13 cellular contexts compared by ENCODE assay signal in the genomic region with DNA sequence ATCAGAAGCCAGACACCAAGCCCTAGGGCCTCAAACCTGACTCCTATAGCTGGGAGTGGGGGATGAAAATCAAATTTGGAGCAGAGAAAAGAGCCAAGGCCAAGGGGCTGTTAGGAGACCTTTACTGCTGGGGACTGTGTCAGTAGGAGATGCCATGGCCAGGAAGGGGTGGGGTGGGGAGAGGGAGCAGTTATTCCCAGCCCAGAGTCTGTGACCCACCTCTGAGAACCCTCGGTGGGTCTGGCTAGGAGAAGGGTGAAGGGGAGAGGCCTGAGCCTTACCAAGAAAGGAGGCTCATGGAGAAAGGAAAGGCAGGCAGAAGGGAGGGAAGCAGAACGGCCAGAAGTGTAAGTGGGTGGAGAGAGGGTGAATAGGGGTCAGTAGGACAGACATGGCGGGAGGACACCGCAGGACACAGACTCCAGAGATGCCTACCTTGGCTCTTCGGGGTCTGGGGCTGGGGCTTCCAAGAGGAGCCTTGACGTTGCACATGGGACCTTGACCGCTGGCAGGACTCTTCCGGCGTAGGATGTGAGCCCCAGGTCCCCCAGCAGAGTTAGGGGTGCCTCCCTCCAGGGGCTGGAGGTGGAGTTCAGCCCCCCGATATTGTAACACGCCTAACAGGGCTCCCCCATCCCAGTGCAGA. TPM values are rescaled to one million over a fixed set of nuclear protein-coding genes. Genes with fewer than 3 reads are reported as not detected.
A peak's percentile ranks its signal among the peaks of the same experiment; 100 is the strongest.
DNase-seq lines count a peak whose midpoint lies in the region; ATAC-seq and TF ChIP-seq lines count a peak whose summit lies in the region.
"Had no signal": no experiment of that assay in that cellular context is flagged by ENCODE, and none has a peak within 500 bp of the region (broad histone marks: within the 10 kb centered on the region; RNA-seq: fewer than 3 reads in every experiment).

No MANE protein-coding gene starts in this region.

- DNase-seq in heart left ventricle (peak in 1 of 5 donors; percentile 63), cardiac septum (ENCODE audit: low spot score) (no peak), fibroblast of lung (ENCODE audit: low read depth in 2 of 2) (no peak), neural crest cell (ENCODE audit: low read depth, low spot score) (no peak), aorta (peak; percentile 25 to 51), BE2C (no peak), progenitor cell of endocrine pancreas (ENCODE audit: low spot score, unreplicated experiment) (no peak)
- DNase-seq: activated T-cell treated with anti-CD3 and anti-CD28 coated beads, Interleukin-2, amount 50 U/mL, for 24 hours; NCI-H1930 had no signal

- ATAC-seq in heart left ventricle, result no peak
- ATAC-seq in aorta (ENCODE audit: low FRiP score), result no peak
- no peak for ATAC-seq in HG02623 (IDR thresholded peaks at IDR 0.05; ENCODE audit: unreplicated experiment)
- ATAC-seq: GM12878; stimulated activated memory B cell treated with anti-CD40 and anti-IgM and Interleukin-4, amounts not matched to agents 10 μg/mL and 1 μg/mL and 100 μg/mL, for 72 hours had no signal

- H3K4me2 ChIP-seq in fibroblast of lung (ENCODE audit: extremely low read depth, insufficient read depth, low read length), result peak overlapping the region; percentile 97

- H3K36me3 ChIP-seq in heart left ventricle (peaks cover 0 to 34% (median 0%) of the 10 kb centered on the region in 9 donors), fibroblast of lung (ENCODE audit: control insufficient read depth, insufficient read depth, low read length) (peaks cover 9% of the 10 kb centered on the region), aorta (ENCODE audit: control insufficient read depth in 1 of 2, insufficient read depth in 2 of 2, low read length in 1 of 2) (no peaks in the 10 kb centered on the region), BE2C (no peaks in the 10 kb centered on the region)

- peak overlapping the region; percentile 58 for H2AFZ ChIP-seq in fibroblast of lung (ENCODE audit: low read length)

- H3K9ac ChIP-seq in fibroblast of lung (ENCODE audit: insufficient read depth, low read length), result peak overlapping the region; percentile 70

- H3K4me1 ChIP-seq in heart left ventricle (peaks cover 0 to 89% (median 65%) of the 10 kb centered on the region in 12 donors), fibroblast of lung (ENCODE audit: control insufficient read depth, extremely low read depth, insufficient read depth, low read length) (peaks cover 51% of the 10 kb centered on the region), aorta (ENCODE audit: control insufficient read depth in 1 of 2, insufficient read depth in 2 of 2, low read length in 2 of 2) (no peaks in the 10 kb centered on the region), BE2C (peaks cover 43% of the 10 kb centered on the region)

- 58 to 66% (median 60%) methylated on average over 11 of the region's 11 CpGs for WGBS in heart left ventricle, 4 donors
- WGBS in aorta, 2 donors, result 83 to 85% methylated on average over 11 of the region's 11 CpGs

- H3K27ac ChIP-seq in heart left ventricle (peak overlapping the region; percentile 93 to 99 (median 97)), fibroblast of lung (ENCODE audit: insufficient read depth, low read length) (peak overlapping the region; percentile 95), aorta (ENCODE audit: low read depth in 1 of 2, low read length in 2 of 2) (no peak overlapping the region)

- H3K9me3 Mint-ChIP-seq in neural crest cell (no peaks in the 10 kb centered on the region), progenitor cell of endocrine pancreas (ENCODE audit: low read depth) (no peaks in the 10 kb centered on the region)
- H3K9me3 Mint-ChIP-seq: activated T-cell treated with anti-CD3 and anti-CD28 coated beads, Interleukin-2, amount 50 U/mL, for 24 hours; stimulated activated memory B cell treated with anti-CD40 and anti-IgM and Interleukin-4, amounts not matched to agents 10 μg/mL and 1 μg/mL and 100 μg/mL, for 72 hours had no signal

- H4K20me1 ChIP-seq in fibroblast of lung (ENCODE audit: control insufficient read depth, extremely low read depth, insufficient read depth, low read length), result no peaks in the 10 kb centered on the region

- H3K4me3 Mint-ChIP-seq in neural crest cell (peak overlapping the region; percentile 79), progenitor cell of endocrine pancreas (ENCODE audit: low read depth) (no peak overlapping the region)
- H3K4me3 Mint-ChIP-seq: activated T-cell treated with anti-CD3 and anti-CD28 coated beads, Interleukin-2, amount 50 U/mL, for 24 hours; stimulated activated memory B cell treated with anti-CD40 and anti-IgM and Interleukin-4, amounts not matched to agents 10 μg/mL and 1 μg/mL and 100 μg/mL, for 72 hours had no signal

- H3K27me3 ChIP-seq in heart left ventricle (no peaks in the 10 kb centered on the region), fibroblast of lung (ENCODE audit: control insufficient read depth, insufficient read depth, low read length) (no peaks in the 10 kb centered on the region), aorta (ENCODE audit: control insufficient read depth in 1 of 2, insufficient read depth in 2 of 2, low read length in 1 of 2) (no peaks in the 10 kb centered on the region), BE2C (no peaks in the 10 kb centered on the region)

- no peaks in the 10 kb centered on the region for H3K9me3 ChIP-seq in heart left ventricle
- H3K9me3 ChIP-seq in fibroblast of lung (ENCODE audit: control insufficient read depth, insufficient read depth, low read depth, low read length), result no peaks in the 10 kb centered on the region
- H3K9me3 ChIP-seq in aorta (ENCODE audit: control insufficient read depth, low read length), result no peaks in the 10 kb centered on the region
- H3K9me3 ChIP-seq in BE2C, result no peaks in the 10 kb centered on the region

- H3K4me3 ChIP-seq in heart left ventricle, result peak overlapping the region; percentile 13 to 62 (median 56)
- H3K4me3 ChIP-seq in fibroblast of lung (replicated peaks in 1 of 4; ENCODE audit: control extremely low read depth in 1 of 4, insufficient read depth in 1 of 4, low read depth in 3 of 4, low read length in 4 of 4), result peak overlapping the region; percentile 34 to 55 (median 44)
- H3K4me3 ChIP-seq in aorta (ENCODE audit: low read length in 2 of 2), result no peak overlapping the region
- H3K4me3 ChIP-seq in BE2C (ENCODE audit: low read depth, low read length), result no peak overlapping the region; the same call in 1 of the 2 replicates
- H3K4me3 ChIP-seq: GM12878 had no signal

- peaks cover 57% of the 10 kb centered on the region for H3K4me1 Mint-ChIP-seq in neural crest cell
- H3K4me1 Mint-ChIP-seq in progenitor cell of endocrine pancreas (ENCODE audit: low read depth), result peaks cover 12% of the 10 kb centered on the region

- peaks cover 15% of the 10 kb centered on the region for H3K79me2 ChIP-seq in fibroblast of lung (ENCODE audit: control insufficient read depth, insufficient read depth, low read length)

- TF ChIP-seq CTCF in heart left ventricle (IDR thresholded peaks at IDR 0.05), result no peak
- no peak for TF ChIP-seq CTCF in fibroblast of lung (conservative IDR thresholded peaks at IDR 0.05 in 1 of 2, IDR thresholded peaks at IDR 0.05 in 1 of 2; ENCODE audit: low read depth in 1 of 2, low read length in 2 of 2)
- no peak for TF ChIP-seq CTCF in neural crest cell (conservative IDR thresholded peaks at IDR 0.05)
- no peak for TF ChIP-seq CTCF in BE2C (IDR thresholded peaks at IDR 0.05; ENCODE audit: low read depth, low read length)
- TF ChIP-seq CTCF in progenitor cell of endocrine pancreas (IDR thresholded peaks at IDR 0.05; ENCODE audit: unreplicated experiment), result no peak

- H3K36me3 Mint-ChIP-seq in neural crest cell (ENCODE audit: low read depth), result peaks cover 2% of the 10 kb centered on the region
- H3K36me3 Mint-ChIP-seq in progenitor cell of endocrine pancreas (ENCODE audit: insufficient read depth), result no peaks in the 10 kb centered on the region
- H3K36me3 Mint-ChIP-seq: stimulated activated memory B cell treated with anti-CD40 and anti-IgM and Interleukin-4, amounts not matched to agents 10 μg/mL and 1 μg/mL and 100 μg/mL, for 72 hours had no signal

- H3K27me3 Mint-ChIP-seq in neural crest cell (ENCODE audit: low read depth) (no peaks in the 10 kb centered on the region), progenitor cell of endocrine pancreas (peaks cover 3% of the 10 kb centered on the region)
- H3K27me3 Mint-ChIP-seq: activated T-cell treated with anti-CD3 and anti-CD28 coated beads, Interleukin-2, amount 50 U/mL, for 24 hours; stimulated activated memory B cell treated with anti-CD40 and anti-IgM and Interleukin-4, amounts not matched to agents 10 μg/mL and 1 μg/mL and 100 μg/mL, for 72 hours had no signal

- H3K27ac Mint-ChIP-seq in neural crest cell (ENCODE audit: unreplicated experiment) (peak overlapping the region; percentile 91), progenitor cell of endocrine pancreas (no peak overlapping the region)
- H3K27ac Mint-ChIP-seq: stimulated activated memory B cell treated with anti-CD40 and anti-IgM and Interleukin-4, amounts not matched to agents 10 μg/mL and 1 μg/mL and 100 μg/mL, for 72 hours had no signal

- no peak for TF ChIP-seq POLR2A in heart left ventricle (IDR thresholded peaks at IDR 0.05)

- intact Hi-C loops in heart left ventricle (cut with DNase I), result loop anchor here in 1 of 10 donors (10.0 kb wide), 1 partner anchor 187 kb away; no protein-coding TSS in a partner anchor
- intact Hi-C loops in cardiac septum (cut with DNase I), result loop anchor here (5.0 kb wide), 1 partner anchor 530 kb away; no protein-coding TSS in a partner anchor
- intact Hi-C loops in aorta (cut with DNase I), result no loop called here

RNA-seq across cellular contexts. Expression of gene ADAMTS4, which starts 1.2 kb away (rescaled TPM):
- total RNA-seq in heart left ventricle (10 to 100 TPM in 3 of 9 donors, 1 to 10 TPM in 6; 1.6 to 65.2 (median 8.4) TPM), cardiac septum (24.0 TPM), fibroblast of lung (0.51 and 1.3 TPM in 2 replicates), neural crest cell (4.6 and 4.8 TPM in 2 replicates), aorta (100 to 1,000 TPM in 1 of 2 donors, 10 to 100 TPM in 1; 78.9 to 207 TPM), progenitor cell of endocrine pancreas (0.22 and 0.24 TPM in 2 replicates)
- polyA plus RNA-seq in heart left ventricle (1 to 10 TPM; 5.7 to 6.1 TPM), fibroblast of lung (0.75 and 1.0 TPM in 2 replicates), aorta (1 to 10 TPM; 1.4 to 6.8 TPM)
- polyA plus RNA-seq in fibroblast of lung (2012), result 1.3 and 1.9 TPM in 2 replicates
- 6.6 and 14.3 TPM in 2 replicates for polyA minus RNA-seq in fibroblast of lung (ENCODE audit: low replicate concordance)
- 1.4 TPM for polyA plus RNA-seq in BE2C (2012; ENCODE audit: insufficient read depth, insufficient read length, low read depth)

RNA-seq across cellular contexts. Expression of gene NDUFS2, which starts 4.5 kb away (rescaled TPM):
- total RNA-seq in heart left ventricle (100 to 1,000 TPM; 214 to 460 (median 297) TPM), cardiac septum (253 TPM), fibroblast of lung (142 and 194 TPM in 2 replicates), neural crest cell (106 and 108 TPM in 2 replicates), aorta (10 to 100 TPM; 55.3 to 63.4 TPM), progenitor cell of endocrine pancreas (98.2 and 103 TPM in 2 replicates)
- polyA plus RNA-seq in heart left ventricle (100 to 1,000 TPM; 157 to 189 TPM), fibroblast of lung (135 and 141 TPM in 2 replicates), aorta (10 to 100 TPM; 64.2 to 88.1 TPM)
- polyA plus RNA-seq in fibroblast of lung (2012), result 104 and 105 TPM in 2 replicates
- polyA minus RNA-seq in fibroblast of lung (ENCODE audit: low replicate concordance), result 144 and 179 TPM in 2 replicates
- 217 TPM for polyA plus RNA-seq in BE2C (2012; ENCODE audit: insufficient read depth, insufficient read length, low read depth)

RNA-seq across cellular contexts. Expression of gene FCER1G, which starts 17.4 kb away (rescaled TPM):
- 100 to 1,000 TPM in 1 of 9 donors, 10 to 100 TPM in 5, 1 to 10 TPM in 3; 2.9 to 157 (median 17.1) TPM for total RNA-seq in heart left ventricle
- polyA plus RNA-seq in heart left ventricle, result 10 to 100 TPM; 14.6 to 40.0 TPM
- total RNA-seq in cardiac septum, result 11.4 TPM
- not detected in 2 replicates for total RNA-seq in fibroblast of lung
- polyA plus RNA-seq in fibroblast of lung, result 0.21 and 0.85 TPM in 2 replicates
- polyA plus RNA-seq in fibroblast of lung (2012), result 0.23 and 0.43 TPM in 2 replicates
- polyA minus RNA-seq in fibroblast of lung (ENCODE audit: low replicate concordance), result not detected in 2 replicates
- 0.93 and 1.6 TPM in 2 replicates for total RNA-seq in neural crest cell
- total RNA-seq in aorta, result 10 to 100 TPM; 64.3 to 74.0 TPM
- polyA plus RNA-seq in aorta, result 100 to 1,000 TPM in 1 of 2 donors, 10 to 100 TPM in 1; 35.7 to 154 TPM
- not detected for polyA plus RNA-seq in BE2C (2012; ENCODE audit: insufficient read depth, insufficient read length, low read depth)
- total RNA-seq in progenitor cell of endocrine pancreas, result 0.60 and 1.5 TPM in 2 replicates

RNA-seq across cellular contexts. Expression of gene B4GALT3, which starts 20.4 kb away (rescaled TPM):
- total RNA-seq in heart left ventricle (10 to 100 TPM; 18.2 to 34.1 (median 22.4) TPM), cardiac septum (22.2 TPM), fibroblast of lung (13.4 and 18.7 TPM in 2 replicates), neural crest cell (50.6 and 53.2 TPM in 2 replicates), aorta (10 to 100 TPM; 26.8 to 29.8 TPM), progenitor cell of endocrine pancreas (45.9 and 48.2 TPM in 2 replicates)
- polyA plus RNA-seq in heart left ventricle (10 to 100 TPM; 13.4 to 40.8 TPM), fibroblast of lung (17.8 and 19.2 TPM in 2 replicates), aorta (10 to 100 TPM; 13.9 to 23.1 TPM)
- polyA plus RNA-seq in fibroblast of lung (2012), result 18.9 and 19.1 TPM in 2 replicates
- 28.8 and 39.9 TPM in 2 replicates for polyA minus RNA-seq in fibroblast of lung (ENCODE audit: low replicate concordance)
- polyA plus RNA-seq in BE2C (2012; ENCODE audit: insufficient read depth, insufficient read length, low read depth), result 109 TPM

RNA-seq across cellular contexts. Expression of gene APOA2, which starts 25.7 kb away (rescaled TPM):
- total RNA-seq in heart left ventricle (not detected), cardiac septum (not detected), fibroblast of lung (not detected in 2 replicates), neural crest cell (not detected in 2 replicates), aorta (not detected), progenitor cell of endocrine pancreas (51.3 and 74.2 TPM in 2 replicates)
- polyA plus RNA-seq in heart left ventricle (not detected), fibroblast of lung (not detected in 2 replicates), aorta (1 to 10 TPM in 1 of 2 donors, not detected in 1; 1.3 TPM)
- polyA plus RNA-seq in fibroblast of lung (2012), result not detected in 2 replicates
- not detected in 2 replicates for polyA minus RNA-seq in fibroblast of lung (ENCODE audit: low replicate concordance)
- polyA plus RNA-seq in BE2C (2012; ENCODE audit: insufficient read depth, insufficient read length, low read depth), result not detected
- total RNA-seq: pulmonary artery endothelial cell had no signal
- polyA plus RNA-seq: GM12878 had no signal

Comparison
In these comparisons a context has a peak if more than half of its experiments do, and no peak if none do; other contexts are left out.
1. DNase-seq: peak in aorta (2 of 2); none in cardiac septum (single experiment), fibroblast of lung (0 of 2), neural crest cell (single experiment), BE2C (single experiment) and progenitor cell of endocrine pancreas (single experiment).
2. H3K27ac ChIP-seq: peak in heart left ventricle (12 of 12) and fibroblast of lung (single experiment); none in aorta (0 of 2).
3. H3K4me3 ChIP-seq: peak in heart left ventricle (12 of 12) and fibroblast of lung (4 of 4); none in aorta (0 of 2) and BE2C (single experiment).